Comparison of ENCODE assay signal across 20 cellular contexts in the genomic region with DNA sequence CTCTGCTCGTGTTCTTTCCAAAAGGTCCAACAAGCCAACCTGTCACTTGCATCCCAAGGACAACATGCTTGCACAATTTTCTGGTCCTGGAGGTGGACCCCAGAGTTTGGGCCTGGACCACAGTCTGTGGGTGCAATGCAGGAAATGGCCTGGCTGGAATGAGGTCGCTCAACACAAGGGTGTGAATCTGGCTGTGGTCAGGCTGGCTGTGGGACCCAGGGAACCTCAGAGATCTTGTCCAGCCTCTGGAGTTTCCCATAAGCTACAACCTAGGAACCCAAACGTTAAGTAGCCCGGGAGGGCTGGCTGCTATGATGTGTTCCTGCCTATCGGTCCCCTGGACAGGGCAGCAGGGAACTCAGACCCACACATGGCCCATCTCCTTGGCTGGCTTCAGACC. TPM values are rescaled to one million over a fixed set of nuclear protein-coding genes. Genes with fewer than 3 reads are reported as not detected.
DNase-seq lines count a peak whose midpoint lies in the region; ATAC-seq, FAIRE-seq and TF ChIP-seq lines count a peak whose summit lies in the region.
"Had no signal": no experiment of that assay in that cellular context is flagged by ENCODE, and none has a peak within 500 bp of the region (broad histone marks: within the 10 kb centered on the region; RNA-seq: fewer than 3 reads in every experiment).

No MANE protein-coding gene starts in this region.

- intact Hi-C loops in natural killer cell (cut with micrococcal nuclease) (no loop called here), K562 (cut with micrococcal nuclease) (no loop called here), left colon (cut with DNase I, micrococcal nuclease) (no loop called here), A673 (cut with micrococcal nuclease; ENCODE audit: unreplicated experiment) (no loop called here)

- H3K36me3 ChIP-seq in K562 (ENCODE audit: control insufficient read depth, insufficient read depth, low read length) (peaks cover 88% of the 10 kb centered on the region; the same call in 2 of the 3 replicates), A673 (ENCODE audit: insufficient read depth, low read length, poor library complexity, severe bottlenecking) (peaks cover 37% of the 10 kb centered on the region)

- no peaks in the 10 kb centered on the region for H3K79me2 ChIP-seq in K562 (ENCODE audit: control insufficient read depth, insufficient read depth, low read length)

- no peak overlapping the region for H3K4me2 ChIP-seq in K562 (ENCODE audit: insufficient read depth, low read length)
- H3K4me2 ChIP-seq: BLaER1 had no signal

- H3K4me3 Mint-ChIP-seq in natural killer cell treated with Interleukin-12 subunit alpha and Interleukin-12 subunit beta and Interleukin-15 and Interleukin-18, amount 100 ng/mL, for 72 hours = no peak overlapping the region
- no peak overlapping the region for H3K4me3 Mint-ChIP-seq in natural killer cell
- H3K4me3 Mint-ChIP-seq: CD4-positive, CD25-positive, alpha-beta regulatory T cell; HFFc6 had no signal

- H3K9me3 ChIP-seq in K562 (replicated peaks; ENCODE audit: control insufficient read depth, insufficient read depth, low read depth, low read length) = no peaks in the 10 kb centered on the region
- no peaks in the 10 kb centered on the region for H3K9me3 ChIP-seq in A673 (ENCODE audit: low read depth, low read length, poor library complexity, severe bottlenecking)
- H3K9me3 ChIP-seq: BLaER1, HAP-1 had no signal

- CTCF ChIA-PET in K562 (lab: Yijun Ruan, JAX; ENCODE audit: low intra/inter-chr PET ratio) (no interaction called here), A673 (lab: Charles Lee) (no interaction called here)

- peak in 1 of 2 experiments; percentile 22; a peak in 1 of 4 replicates for TF ChIP-seq RAD21 in K562 (CRISPR knock-in tag; conservative IDR thresholded peaks at IDR 0.05 in 1 of 2, IDR thresholded peaks at IDR 0.05 in 1 of 2)

- H3K36me3 Mint-ChIP-seq in natural killer cell treated with Interleukin-12 subunit alpha and Interleukin-12 subunit beta and Interleukin-15 and Interleukin-18, amount 100 ng/mL, for 72 hours = peaks cover 4% of the 10 kb centered on the region
- H3K36me3 Mint-ChIP-seq in natural killer cell = peaks cover 5% of the 10 kb centered on the region

- H3K9me3 Mint-ChIP-seq in natural killer cell treated with Interleukin-12 subunit alpha and Interleukin-12 subunit beta and Interleukin-15 and Interleukin-18, amount 100 ng/mL, for 72 hours = no peaks in the 10 kb centered on the region
- H3K9me3 Mint-ChIP-seq in natural killer cell = no peaks in the 10 kb centered on the region
- H3K9me3 Mint-ChIP-seq: CD4-positive, CD25-positive, alpha-beta regulatory T cell; HFFc6 had no signal

- POLR2A ChIA-PET in K562 (lab: Yijun Ruan, JAX) = interaction anchor here (0.6 to 1.1 kb wide), 5 partner anchors 24 to 1771 kb away, joined by 3 read pairs; no protein-coding TSS in a partner anchor
- POLR2A ChIA-PET in A673 (lab: Charles Lee; ENCODE audit: low non-redundant PET) = no interaction called here

- TF ChIP-seq EP300 in K562 (IDR thresholded peaks at IDR 0.05; ENCODE audit: low read length) = no peak

- H3K27me3 ChIP-seq in K562 (ENCODE audit: control insufficient read depth in 2 of 2, insufficient read depth in 2 of 2, low read length in 2 of 2) (no peaks in the 10 kb centered on the region), A673 (replicated peaks; ENCODE audit: insufficient read depth, low read depth, low read length, poor library complexity) (no peaks in the 10 kb centered on the region)
- H3K27me3 ChIP-seq: BLaER1 had no signal

- H3K9ac ChIP-seq in K562 (ENCODE audit: insufficient read depth in 1 of 2, low read depth in 2 of 2, low read length in 2 of 2) = no peak overlapping the region
- H3K9ac ChIP-seq: BLaER1 had no signal

- no peak for ATAC-seq in natural killer cell treated with Interleukin-12 subunit alpha and Interleukin-12 subunit beta and Interleukin-15 and Interleukin-18, amount 100 ng/mL, for 72 hours
- ATAC-seq in natural killer cell (no peak), K562 (peak; percentile 59), left colon (peak; percentile 9), GM19324 (IDR thresholded peaks at IDR 0.05; ENCODE audit: low FRiP score, unreplicated experiment) (no peak), GM19351 (IDR thresholded peaks at IDR 0.05; ENCODE audit: unreplicated experiment) (no peak)

- peak; percentile 28 for DNase-seq in natural killer cell treated with Interleukin-12 subunit alpha and Interleukin-12 subunit beta and Interleukin-15 and Interleukin-18, amount 100 ng/mL, for 72 hours (ENCODE audit: low spot score)
- no peak for DNase-seq in natural killer cell
- DNase-seq in K562 (ENCODE audit: extremely low read depth in 1 of 4, low spot score in 3 of 4) = peak in 1 of 4 experiments; percentile 8
- DNase-seq in left colon = no peak
- no peak for DNase-seq in activated CD4-positive, CD25-positive, alpha-beta regulatory T cell treated with anti-CD3 and anti-CD28 coated beads, Interleukin-2, amount 50 U/mL, for 72 hours
- DNase-seq in A673 (ENCODE audit: low spot score) = no peak
- DNase-seq: AML-193; CD4-positive, CD25-positive, alpha-beta regulatory T cell; DMS53; GF-D8; GOT3; HFFc6; KBM-7 had no signal

- BruUV-seq in K562 (replicated peaks; lab: Mats Ljungman, UMichigan) (no TSS peak), A673 (replicated peaks; lab: Mats Ljungman, UMichigan) (no TSS peak)

- H2AFZ ChIP-seq in K562 (ENCODE audit: low read depth, low read length) = no peak overlapping the region

- in situ Hi-C loops in K562 (cut with MboI) = no loop called here

- no peak for TF ChIP-seq CTCF in natural killer cell (IDR thresholded peaks at IDR 0.05)
- TF ChIP-seq CTCF in K562 (IDR thresholded peaks at IDR 0.05 in 2 of 3, conservative IDR thresholded peaks at IDR 0.05 in 1 of 3; ENCODE audit: insufficient read depth in 2 of 3, low read depth in 1 of 3, low read length in 3 of 3) = peak; percentile 18 to 24 (median 22); a peak in 2 of 6 replicates
- no peak for TF ChIP-seq CTCF in A673 (conservative IDR thresholded peaks at IDR 0.05; ENCODE audit: low read depth, low read length)

- H3K27me3 Mint-ChIP-seq in natural killer cell treated with Interleukin-12 subunit alpha and Interleukin-12 subunit beta and Interleukin-15 and Interleukin-18, amount 100 ng/mL, for 72 hours = no peaks in the 10 kb centered on the region
- no peaks in the 10 kb centered on the region for H3K27me3 Mint-ChIP-seq in natural killer cell (ENCODE audit: low read depth in 2 of 2)
- H3K27me3 Mint-ChIP-seq: CD4-positive, CD25-positive, alpha-beta regulatory T cell had no signal

- H3K9me1 ChIP-seq in K562 (ENCODE audit: control insufficient read depth, insufficient read depth, low read length) = peaks cover 3% of the 10 kb centered on the region

- 65% methylated on average over 4 of the region's 5 CpGs for WGBS in K562 (ENCODE audit: insufficient coverage, low coverage, missing lambda C conversion rate)

- 0 out of 2 replicates have a peak, but pooled peaks cover 7% of the 10 kb centered on the region for H4K20me1 ChIP-seq in K562 (replicated peaks; ENCODE audit: control insufficient read depth, insufficient read depth, low read length)

- no peak for TF ChIP-seq POLR2A in K562 (conservative IDR thresholded peaks at IDR 0.05)

- H3K27ac ChIP-seq in K562 (ENCODE audit: extremely low read depth, low read depth, low read length) = no peak overlapping the region
- H3K27ac ChIP-seq in A673 (ENCODE audit: low read depth, low read length, poor library complexity, severe bottlenecking) = no peak overlapping the region
- H3K27ac ChIP-seq: 22Rv1, BLaER1 had no signal

- FAIRE-seq in K562 (lab: Jason Lieb, UNC) = no peak
- FAIRE-seq: GM18507, HTR-8/SVneo had no signal

- H3K4me1 ChIP-seq in K562 (replicated peaks in 1 of 2; ENCODE audit: control insufficient read depth in 2 of 2, insufficient read depth in 2 of 2, low read length in 2 of 2) = no peaks in the 10 kb centered on the region
- H3K4me1 ChIP-seq in A673 (ENCODE audit: insufficient read depth, low read length, poor library complexity, severe bottlenecking) = no peaks in the 10 kb centered on the region
- H3K4me1 ChIP-seq: BLaER1 had no signal

- H3K4me3 ChIP-seq in K562 = no peak overlapping the region
- H3K4me3 ChIP-seq in A673 (ENCODE audit: low read depth, low read length, poor library complexity, severe bottlenecking) = no peak overlapping the region
- H3K4me3 ChIP-seq: BLaER1, HAP-1 had no signal

- H3K27ac Mint-ChIP-seq in natural killer cell treated with Interleukin-12 subunit alpha and Interleukin-12 subunit beta and Interleukin-15 and Interleukin-18, amount 100 ng/mL, for 72 hours = no peak overlapping the region
- H3K27ac Mint-ChIP-seq in natural killer cell = no peak overlapping the region
- H3K27ac Mint-ChIP-seq: HFFc6 had no signal

- H3K4me1 Mint-ChIP-seq in natural killer cell treated with Interleukin-12 subunit alpha and Interleukin-12 subunit beta and Interleukin-15 and Interleukin-18, amount 100 ng/mL, for 72 hours (ENCODE audit: low read depth in 2 of 2) = peaks cover 0 to 2% of the 10 kb centered on the region in 2 donors
- H3K4me1 Mint-ChIP-seq in natural killer cell = no peaks in the 10 kb centered on the region

RNA-seq across cellular contexts. Expression of a gene that starts 15.4 kb away (rescaled TPM):
- 100 to 1,000 TPM; 114 to 151 TPM for total RNA-seq in natural killer cell treated with Interleukin-12 subunit alpha and Interleukin-12 subunit beta and Interleukin-15 and Interleukin-18, amount 100 ng/mL, for 72 hours
- total RNA-seq in natural killer cell (100 to 1,000 TPM; 102 to 115 (median 113) TPM), K562 (2014; rRNA removed) (16.1 and 24.0 TPM in 2 replicates), K562 (2014; rRNA removed; fragmentation: Illumina TruSeq; extraction: Trizol) (13.0 and 20.7 TPM in 2 replicates), K562 (2015; rRNA removed; fragmentation: Illumina TruSeq; extraction: Trizol) (35.8 and 36.6 TPM in 2 replicates), K562 (2021) (54.3 and 59.1 TPM in 2 replicates), left colon (100 to 1,000 TPM in 1 of 2 donors, 10 to 100 TPM in 1; 97.8 to 117 TPM), A673 (2021) (68.2 and 77.0 TPM in 2 replicates)
- total RNA-seq in K562 (2011; cell fraction: chromatin; rRNA removed; ENCODE audit: low replicate concordance) = 150 and 367 TPM in 2 replicates
- 181 and 203 TPM in 2 replicates for total RNA-seq in K562 (2011; cell fraction: nucleolus; rRNA removed)
- total RNA-seq in K562 (2011; cell fraction: nucleoplasm; rRNA removed) = 151 and 162 TPM in 2 replicates
- polyA plus RNA-seq in K562 (2011; rRNA removed) (33.5 and 46.0 TPM in 2 replicates), K562 (2014; fragmentation: Illumina TruSeq; extraction: Trizol) (33.7 and 37.5 TPM in 2 replicates), K562 (2014; fragmentation: Nextera tagmentation; extraction: Ambion mirVana) (1 to 10 TPM; 2.9 to 4.2 TPM), K562 (2014; rRNA removed) (43.7 and 51.0 TPM in 2 replicates)
- polyA plus RNA-seq in K562 (2011; cell fraction: cytosol; rRNA removed) = 29.6 and 41.6 TPM in 2 replicates
- polyA plus RNA-seq in K562 (2011; cell fraction: nucleus; rRNA removed) = 213 and 357 TPM in 2 replicates
- 42.8 and 54.1 TPM in 2 replicates for polyA plus RNA-seq in K562 (2012)
- 31.3 and 37.5 TPM in 2 replicates for polyA minus RNA-seq in K562 (2011; rRNA and poly(A)+ RNA removed)
- 31.0 and 44.1 TPM in 2 replicates for polyA minus RNA-seq in K562 (2011; cell fraction: cytosol; rRNA and poly(A)+ RNA removed)
- 77.8 and 93.6 TPM in 2 replicates for polyA minus RNA-seq in K562 (2011; cell fraction: nucleus; rRNA and poly(A)+ RNA removed)

RNA-seq across cellular contexts. Expression of a gene that starts 33.6 kb away (rescaled TPM):
- 10 to 100 TPM; 15.9 to 25.2 TPM for total RNA-seq in natural killer cell treated with Interleukin-12 subunit alpha and Interleukin-12 subunit beta and Interleukin-15 and Interleukin-18, amount 100 ng/mL, for 72 hours
- total RNA-seq in natural killer cell (10 to 100 TPM; 19.7 to 40.2 (median 25.4) TPM), K562 (2014; rRNA removed) (16.8 and 22.7 TPM in 2 replicates), K562 (2014; rRNA removed; fragmentation: Illumina TruSeq; extraction: Trizol) (7.2 and 9.7 TPM in 2 replicates), K562 (2015; rRNA removed; fragmentation: Illumina TruSeq; extraction: Trizol) (10.4 and 12.2 TPM in 2 replicates), K562 (2021) (18.4 and 20.7 TPM in 2 replicates), left colon (10 to 100 TPM; 16.6 to 18.9 TPM), A673 (2021) (29.9 and 31.3 TPM in 2 replicates)
- 168 and 262 TPM in 2 replicates for total RNA-seq in K562 (2011; cell fraction: chromatin; rRNA removed; ENCODE audit: low replicate concordance)
- total RNA-seq in K562 (2011; cell fraction: nucleolus; rRNA removed) = 113 and 114 TPM in 2 replicates
- total RNA-seq in K562 (2011; cell fraction: nucleoplasm; rRNA removed) = 118 and 124 TPM in 2 replicates
- polyA plus RNA-seq in K562 (2011; rRNA removed) (25.6 and 35.4 TPM in 2 replicates), K562 (2014; fragmentation: Illumina TruSeq; extraction: Trizol) (18.0 and 18.5 TPM in 2 replicates), K562 (2014; fragmentation: Nextera tagmentation; extraction: Ambion mirVana) (1 to 10 TPM; 3.6 to 6.2 TPM), K562 (2014; rRNA removed) (39.0 and 42.7 TPM in 2 replicates)
- polyA plus RNA-seq in K562 (2011; cell fraction: cytosol; rRNA removed) = 18.4 and 20.1 TPM in 2 replicates
- 148 and 191 TPM in 2 replicates for polyA plus RNA-seq in K562 (2011; cell fraction: nucleus; rRNA removed)
- 18.9 and 21.4 TPM in 2 replicates for polyA plus RNA-seq in K562 (2012)
- 8.8 and 10.6 TPM in 2 replicates for polyA minus RNA-seq in K562 (2011; rRNA and poly(A)+ RNA removed)
- polyA minus RNA-seq in K562 (2011; cell fraction: cytosol; rRNA and poly(A)+ RNA removed) = 5.3 and 8.0 TPM in 2 replicates
- polyA minus RNA-seq in K562 (2011; cell fraction: nucleus; rRNA and poly(A)+ RNA removed) = 21.1 and 26.9 TPM in 2 replicates

Comparison
In these comparisons a context has a peak if more than half of its experiments do, and no peak if none do; other contexts are left out.
1. ATAC-seq: peak in K562 (single experiment) and left colon (single experiment); none in natural killer cell treated with Interleukin-12 subunit alpha and Interleukin-12 subunit beta and Interleukin-15 and Interleukin-18, amount 100 ng/mL, for 72 hours (0 of 2), natural killer cell (0 of 3), GM19324 (single experiment) and GM19351 (single experiment).
2. CTCF ChIP-seq: peak in K562 (3 of 3); none in natural killer cell (single experiment) and A673 (single experiment).